Comparison of ENCODE assay signal across 1 cellular context in the genomic region with DNA sequence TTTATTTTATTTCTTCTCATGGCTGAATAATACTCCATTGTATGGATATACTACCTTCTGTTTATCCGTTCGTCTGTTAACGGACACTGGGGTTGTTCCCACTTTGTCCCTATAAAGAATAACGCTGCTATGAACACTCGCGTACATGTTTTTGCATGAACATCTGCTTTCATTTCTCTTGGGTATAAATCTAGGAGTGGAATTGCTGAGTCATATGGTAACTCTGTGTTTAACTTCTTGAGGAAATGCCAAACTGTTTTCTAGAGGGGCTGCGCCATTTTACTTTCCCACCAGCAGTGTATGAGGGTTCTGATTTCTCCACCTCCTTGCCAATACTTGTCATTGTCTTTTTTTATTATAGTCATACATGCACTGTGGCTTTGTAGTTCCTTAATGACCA.
TF ChIP-seq lines count a peak whose summit lies in the region.

No MANE protein-coding gene starts in this region.

TF ChIP-seq in IMR-90, 13 proteins besides CTCF, POLR2A, EP300 and RAD21:
- TF ChIP-seq, protein P1, sequence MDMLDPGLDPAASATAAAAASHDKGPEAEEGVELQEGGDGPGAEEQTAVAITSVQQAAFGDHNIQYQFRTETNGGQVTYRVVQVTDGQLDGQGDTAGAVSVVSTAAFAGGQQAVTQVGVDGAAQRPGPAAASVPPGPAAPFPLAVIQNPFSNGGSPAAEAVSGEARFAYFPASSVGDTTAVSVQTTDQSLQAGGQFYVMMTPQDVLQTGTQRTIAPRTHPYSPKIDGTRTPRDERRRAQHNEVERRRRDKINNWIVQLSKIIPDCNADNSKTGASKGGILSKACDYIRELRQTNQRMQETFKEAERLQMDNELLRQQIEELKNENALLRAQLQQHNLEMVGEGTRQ (IDR thresholded peaks at IDR 0.05; ENCODE audit: low read depth, low read length) = no peak
- TF ChIP-seq CHD1 (IDR thresholded peaks at IDR 0.05; ENCODE audit: low read depth, low read length) (no peak), MAZ (IDR thresholded peaks at IDR 0.05; ENCODE audit: borderline replicate concordance, low read depth, low read length) (no peak), NFE2L2 (IDR thresholded peaks at IDR 0.05; ENCODE audit: low read depth, low read length) (peak; percentile 74)
